11 cellular contexts compared by ENCODE assay signal in the genomic region with DNA sequence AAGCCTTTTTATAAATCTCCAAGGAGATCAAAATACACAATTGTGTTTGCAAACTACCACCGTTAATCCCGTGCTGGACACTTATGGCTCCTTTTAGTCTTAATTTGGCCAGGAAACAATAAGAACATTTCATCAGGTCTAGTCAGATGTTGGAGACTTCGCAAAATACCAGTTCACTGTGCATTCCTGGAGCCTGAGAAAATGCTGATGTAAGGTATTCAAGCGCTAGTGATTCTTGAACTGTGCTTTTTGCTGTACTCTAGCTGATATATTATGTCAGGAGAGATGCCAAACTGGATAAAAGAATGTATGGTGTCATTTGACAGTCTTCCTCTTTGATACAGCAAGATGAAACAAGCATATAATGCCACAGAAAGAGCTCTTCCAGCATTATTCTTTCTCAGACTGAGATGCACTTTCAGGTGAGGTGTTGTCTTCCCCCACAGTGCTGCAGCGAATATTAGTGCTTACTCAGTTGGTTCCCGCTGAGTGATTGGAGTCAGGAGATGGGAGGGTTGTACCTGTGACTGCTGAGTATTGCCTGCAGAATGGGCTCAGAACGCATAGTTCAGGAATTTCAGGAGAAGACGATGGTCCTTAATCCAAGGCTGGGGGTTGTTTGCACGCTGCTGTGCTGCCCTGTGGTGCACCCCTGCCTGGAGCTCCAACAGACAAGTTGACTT. TPM values are rescaled to one million over a fixed set of nuclear protein-coding genes. Genes with fewer than 3 reads are reported as not detected.
DNase-seq lines count a peak whose midpoint lies in the region; ATAC-seq and TF ChIP-seq lines count a peak whose summit lies in the region.
"Had no signal": no experiment of that assay in that cellular context is flagged by ENCODE, and none has a peak within 500 bp of the region (broad histone marks: within the 10 kb centered on the region; RNA-seq: fewer than 3 reads in every experiment).

No MANE protein-coding gene starts in this region.

- peaks cover 13% of the 10 kb centered on the region for H3K36me3 Mint-ChIP-seq in glutamatergic neuron (ENCODE audit: unreplicated experiment)

- DNase-seq in AG09309 (ENCODE audit: low read depth) = peak; percentile 56
- DNase-seq in NCI-H226 = peak; percentile 52
- DNase-seq in epithelial cell of esophagus (ENCODE audit: low read depth) = peak; percentile 67
- peak; percentile 45 for DNase-seq in mesenteric fat pad (ENCODE audit: low spot score)
- no peak for DNase-seq in NCI-H1694 (lab: John Stamatoyannopoulos, UW)
- DNase-seq in glutamatergic neuron = no peak
- DNase-seq in cardiac septum (ENCODE audit: low spot score) = no peak
- DNase-seq: NCI-H1048 had no signal

- H3K4me3 ChIP-seq in AG09309 (ENCODE audit: control insufficient read depth, low read depth, low read length) = no peak overlapping the region
- H3K4me3 ChIP-seq in epithelial cell of esophagus (ENCODE audit: low read length) = no peak overlapping the region
- H3K4me3 ChIP-seq: adrenal gland had no signal

- ATAC-seq in HG02763 (IDR thresholded peaks at IDR 0.05; ENCODE audit: unreplicated experiment) = no peak

- H3K27me3 Mint-ChIP-seq in glutamatergic neuron (ENCODE audit: unreplicated experiment) = no peaks in the 10 kb centered on the region

- TF ChIP-seq CTCF in AG09309 (IDR thresholded peaks at IDR 0.05; ENCODE audit: control insufficient read depth, insufficient read depth, low read depth, low read length, missing control alignments) (no peak), epithelial cell of esophagus (IDR thresholded peaks at IDR 0.05; ENCODE audit: insufficient read depth, low read depth, low read length, missing control alignments) (no peak), glutamatergic neuron (IDR thresholded peaks at IDR 0.05; ENCODE audit: partially characterized antibody, unreplicated experiment) (no peak)

- no peak overlapping the region for H3K4me3 Mint-ChIP-seq in glutamatergic neuron (ENCODE audit: unreplicated experiment)
- H3K4me3 Mint-ChIP-seq: CD14-positive monocyte had no signal

- H3K4me1 Mint-ChIP-seq in glutamatergic neuron (ENCODE audit: low read depth, unreplicated experiment) = no peaks in the 10 kb centered on the region

- intact Hi-C loops in cardiac septum (cut with DNase I) = no loop called here

- no peak overlapping the region for H3K27ac Mint-ChIP-seq in glutamatergic neuron (ENCODE audit: unreplicated experiment)

- peaks cover 2% of the 10 kb centered on the region for H3K9me3 Mint-ChIP-seq in glutamatergic neuron (ENCODE audit: unreplicated experiment)

RNA-seq across cellular contexts. Expression of gene OGDH, which starts 59.2 kb away (rescaled TPM):
- 102 TPM for total RNA-seq in mesenteric fat pad
- total RNA-seq in glutamatergic neuron (ENCODE audit: unreplicated experiment) = 102 TPM
- 406 TPM for total RNA-seq in cardiac septum

Comparison
In these comparisons a context has a peak if more than half of its experiments do, and no peak if none do; other contexts are left out.
1. DNase-seq: peak in AG09309 (single experiment), NCI-H226 (single experiment), epithelial cell of esophagus (single experiment) and mesenteric fat pad (single experiment); none in NCI-H1694 (single experiment), glutamatergic neuron (single experiment) and cardiac septum (single experiment).